Comparison of ENCODE assay signal across 8 cellular contexts in the genomic region with DNA sequence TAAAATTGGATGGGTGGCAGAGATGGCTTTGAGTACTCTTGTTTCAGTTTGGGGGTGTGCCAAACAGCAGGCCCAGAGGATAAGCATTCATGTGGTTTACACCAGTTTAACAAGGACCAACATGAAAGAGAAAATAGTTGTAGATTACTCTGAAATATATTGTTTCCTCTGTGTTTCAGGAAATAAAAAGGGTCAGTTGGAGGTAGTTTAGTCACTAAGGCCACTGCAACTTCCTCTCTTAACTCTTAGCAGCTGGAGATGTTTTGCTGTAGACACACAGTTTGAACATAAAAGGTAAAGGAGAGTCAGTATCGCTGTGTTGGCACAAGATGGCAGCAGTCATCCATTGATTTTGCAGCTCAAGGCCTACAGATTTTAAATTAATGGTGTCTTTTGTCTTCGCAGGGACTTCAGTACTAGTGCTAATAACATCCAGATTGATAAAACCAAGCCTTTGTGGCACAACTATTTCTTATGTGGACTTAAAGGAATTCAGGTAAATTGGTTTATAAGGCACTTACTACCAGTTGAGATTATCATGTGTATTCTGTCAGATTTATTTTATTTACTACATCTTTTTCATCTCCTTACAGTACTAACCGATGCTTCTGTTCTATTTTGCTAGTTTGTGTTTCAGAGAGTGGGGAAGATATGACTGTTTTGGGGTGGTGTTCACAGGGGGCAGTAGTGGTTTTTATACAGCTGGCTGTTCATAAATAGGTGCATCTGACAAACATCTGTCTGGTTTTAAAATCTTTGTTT.
DNase-seq lines count a peak whose midpoint lies in the region; ATAC-seq and TF ChIP-seq lines count a peak whose summit lies in the region.

No MANE protein-coding gene starts in this region.

- peaks cover 36% of the 10 kb centered on the region for H3K36me3 Mint-ChIP-seq in activated naive CD8-positive, alpha-beta T cell treated with anti-CD3 and anti-CD28 coated beads for 36 hours

- H3K4me3 ChIP-seq in heart left ventricle (no peak overlapping the region), psoas muscle (no peak overlapping the region)

- intact Hi-C loops in heart left ventricle (cut with DNase I) (loop anchor here in 9 of 10 donors (1.0 to 10.0 kb wide), 13 partner anchors 71 to 912 kb away; a partner anchor contains a TSS), psoas muscle (cut with DNase I) (loop anchor here (1.0 to 10.0 kb wide), 5 partner anchors 185 to 909 kb away; no protein-coding TSS in a partner anchor)

- H3K27me3 Mint-ChIP-seq in activated naive CD8-positive, alpha-beta T cell treated with anti-CD3 and anti-CD28 coated beads for 36 hours = no peaks in the 10 kb centered on the region

- H3K9me3 ChIP-seq in heart left ventricle (no peaks in the 10 kb centered on the region), psoas muscle (no peaks in the 10 kb centered on the region)

- H3K27me3 ChIP-seq in heart left ventricle (no peaks in the 10 kb centered on the region), psoas muscle (ENCODE audit: insufficient read depth in 3 of 3, low read length in 2 of 3) (no peaks in the 10 kb centered on the region)

- no peak for TF ChIP-seq POLR2A in heart left ventricle (IDR thresholded peaks at IDR 0.05)

- H3K36me3 ChIP-seq in heart left ventricle = peaks cover 0 to 23% (median 10%) of the 10 kb centered on the region in 9 donors
- H3K36me3 ChIP-seq in psoas muscle (ENCODE audit: insufficient read depth in 1 of 2, low read depth in 1 of 2) = peaks cover 0 to 9% of the 10 kb centered on the region in 2 donors

- DNase-seq in ELR (ENCODE audit: low read depth) = peak; percentile 75
- peak in 58 of 76 experiments; percentile 1 to 74 (median 38) for DNase-seq in HUDEP-2 (lab: John Stamatoyannopoulos, UW; ENCODE audit: unreplicated experiment in 76 of 76)
- peak; percentile 91 for DNase-seq in RPMI7951 (ENCODE audit: low read depth)
- DNase-seq in activated naive CD8-positive, alpha-beta T cell treated with anti-CD3 and anti-CD28 coated beads for 36 hours = peak; percentile 31
- peak in 4 of 5 donors; percentile 32 to 40 (median 36) for DNase-seq in heart left ventricle
- peak; percentile 30 to 46 for DNase-seq in psoas muscle
- DNase-seq in NK-92 treated with Interleukin-12 subunit alpha and Interleukin-12 subunit beta, amount 100 ng/mL, for 24 hours (lab: John Stamatoyannopoulos, UW) = no peak

- WGBS in heart left ventricle, 4 donors = 35 to 39% (median 35%) methylated on average over 3 of the region's 3 CpGs
- 26 to 31% (median 29%) methylated on average over 3 of the region's 3 CpGs for WGBS in psoas muscle, 3 donors

- no peak overlapping the region for H3K27ac Mint-ChIP-seq in activated naive CD8-positive, alpha-beta T cell treated with anti-CD3 and anti-CD28 coated beads for 36 hours

- peak overlapping the region in 4 of 12 donors; percentile 4 to 29 (median 18) for H3K27ac ChIP-seq in heart left ventricle
- H3K27ac ChIP-seq in psoas muscle = no peak overlapping the region

- H3K4me1 ChIP-seq in heart left ventricle (peaks cover 0 to 33% (median 11%) of the 10 kb centered on the region in 12 donors), psoas muscle (no peaks in the 10 kb centered on the region)

- peak; percentile 79 for ATAC-seq in GM21526 (IDR thresholded peaks at IDR 0.05; ENCODE audit: low FRiP score, unreplicated experiment)
- ATAC-seq in heart left ventricle = peak in 3 of 4 donors; percentile 81 to 85 (median 82)
- peak; percentile 76 to 95 (median 78) for ATAC-seq in psoas muscle

- peak; percentile 56 to 84 (median 76) for TF ChIP-seq CTCF in heart left ventricle (IDR thresholded peaks at IDR 0.05)
- peak; percentile 82 for TF ChIP-seq CTCF in psoas muscle (IDR thresholded peaks at IDR 0.05)

- no peak overlapping the region for H3K4me3 Mint-ChIP-seq in activated naive CD8-positive, alpha-beta T cell treated with anti-CD3 and anti-CD28 coated beads for 36 hours

- H3K9me3 Mint-ChIP-seq in activated naive CD8-positive, alpha-beta T cell treated with anti-CD3 and anti-CD28 coated beads for 36 hours = no peaks in the 10 kb centered on the region

- H3K4me1 Mint-ChIP-seq in activated naive CD8-positive, alpha-beta T cell treated with anti-CD3 and anti-CD28 coated beads for 36 hours = peaks cover 13% of the 10 kb centered on the region
